Comparison of ENCODE assay signal across 1 cellular context in genomic region chr7:99918959-99919813, GRCh38.
TF ChIP-seq lines count a peak whose summit lies in the region.

Gene TRIM4, minus strand, starts transcription at chr7:99919530. Its CDS starts 129 bp downstream, at chr7:99919401.

TF ChIP-seq in GM12878, 131 proteins besides CTCF, POLR2A, EP300 and RAD21 (continued from another document and continues in another):
- TF ChIP-seq FOXM1 (IDR thresholded peaks at IDR 0.05; ENCODE audit: low read depth, low read length) (no peak), STAT3 (IDR thresholded peaks at IDR 0.05; ENCODE audit: low read depth, low read length) (no peak), ZSCAN29 (IDR thresholded peaks at IDR 0.05) (no peak), NR2C1 (IDR thresholded peaks at IDR 0.05) (peak; percentile 91), ZNF24 (IDR thresholded peaks at IDR 0.05) (no peak), KDM1A (IDR thresholded peaks at IDR 0.05; ENCODE audit: borderline replicate concordance) (no peak), POLR2AphosphoS5 (IDR thresholded peaks at IDR 0.05; ENCODE audit: low read length) (peak; percentile 93), ESRRA (IDR thresholded peaks at IDR 0.05; ENCODE audit: low read length) (0 out of 2 replicates have a peak, but pooled peaks have one; percentile 27), RUNX3 (IDR thresholded peaks at IDR 0.05; ENCODE audit: low read length) (no peak), BRCA1 (IDR thresholded peaks at IDR 0.05; ENCODE audit: low read depth, low read length) (0 out of 2 replicates have a peak, but pooled peaks have one; percentile 20), ASH2L (IDR thresholded peaks at IDR 0.05; ENCODE audit: borderline replicate concordance, low read depth) (no peak), STAT1 (conservative IDR thresholded peaks at IDR 0.05) (no peak), FOS (IDR thresholded peaks at IDR 0.05; ENCODE audit: borderline replicate concordance, extremely low read depth, insufficient read length) (no peak), BCL3 (IDR thresholded peaks at IDR 0.05; ENCODE audit: borderline replicate concordance, insufficient read depth, low read depth, low read length, poor library complexity, severe bottlenecking) (no peak), RAD51 (IDR thresholded peaks at IDR 0.05) (no peak), TAF1 (IDR thresholded peaks at IDR 0.05; ENCODE audit: borderline replicate concordance, low read depth, low read length) (peak; percentile 85), EED (IDR thresholded peaks at IDR 0.05; ENCODE audit: low read depth) (no peak), ATF3 (IDR thresholded peaks at IDR 0.05; ENCODE audit: borderline replicate concordance, extremely low read depth, low read depth, low read length) (no peak), MTA2 (IDR thresholded peaks at IDR 0.05; ENCODE audit: low read depth) (no peak), HDGF (IDR thresholded peaks at IDR 0.05) (no peak), KLF5 (IDR thresholded peaks at IDR 0.05; ENCODE audit: partially characterized antibody) (no peak), ZBED1 (IDR thresholded peaks at IDR 0.05; ENCODE audit: borderline replicate concordance) (no peak), CBX3 (IDR thresholded peaks at IDR 0.05; ENCODE audit: borderline replicate concordance, low read depth) (no peak), CEBPZ (IDR thresholded peaks at IDR 0.05; ENCODE audit: low read depth, low read length) (no peak), USF1 (IDR thresholded peaks at IDR 0.05; ENCODE audit: borderline replicate concordance, extremely low read length, insufficient read depth, low read depth, low read length) (no peak), SMAD1 (IDR thresholded peaks at IDR 0.05; ENCODE audit: low read depth, partially characterized antibody) (no peak), GABPA (IDR thresholded peaks at IDR 0.05; ENCODE audit: low read depth) (peak; percentile 92), PAX5 (IDR thresholded peaks at IDR 0.05; ENCODE audit: borderline replicate concordance, low read depth, low read length) (no peak), BHLHE40 (IDR thresholded peaks at IDR 0.05; ENCODE audit: borderline replicate concordance in 1 of 2, low read depth in 2 of 2, low read length in 1 of 2) (peak in 1 of 2 experiments; percentile 31; a peak in 1 of 4 replicates), BCLAF1 (IDR thresholded peaks at IDR 0.05) (no peak)
- TF ChIP-seq, protein P1, sequence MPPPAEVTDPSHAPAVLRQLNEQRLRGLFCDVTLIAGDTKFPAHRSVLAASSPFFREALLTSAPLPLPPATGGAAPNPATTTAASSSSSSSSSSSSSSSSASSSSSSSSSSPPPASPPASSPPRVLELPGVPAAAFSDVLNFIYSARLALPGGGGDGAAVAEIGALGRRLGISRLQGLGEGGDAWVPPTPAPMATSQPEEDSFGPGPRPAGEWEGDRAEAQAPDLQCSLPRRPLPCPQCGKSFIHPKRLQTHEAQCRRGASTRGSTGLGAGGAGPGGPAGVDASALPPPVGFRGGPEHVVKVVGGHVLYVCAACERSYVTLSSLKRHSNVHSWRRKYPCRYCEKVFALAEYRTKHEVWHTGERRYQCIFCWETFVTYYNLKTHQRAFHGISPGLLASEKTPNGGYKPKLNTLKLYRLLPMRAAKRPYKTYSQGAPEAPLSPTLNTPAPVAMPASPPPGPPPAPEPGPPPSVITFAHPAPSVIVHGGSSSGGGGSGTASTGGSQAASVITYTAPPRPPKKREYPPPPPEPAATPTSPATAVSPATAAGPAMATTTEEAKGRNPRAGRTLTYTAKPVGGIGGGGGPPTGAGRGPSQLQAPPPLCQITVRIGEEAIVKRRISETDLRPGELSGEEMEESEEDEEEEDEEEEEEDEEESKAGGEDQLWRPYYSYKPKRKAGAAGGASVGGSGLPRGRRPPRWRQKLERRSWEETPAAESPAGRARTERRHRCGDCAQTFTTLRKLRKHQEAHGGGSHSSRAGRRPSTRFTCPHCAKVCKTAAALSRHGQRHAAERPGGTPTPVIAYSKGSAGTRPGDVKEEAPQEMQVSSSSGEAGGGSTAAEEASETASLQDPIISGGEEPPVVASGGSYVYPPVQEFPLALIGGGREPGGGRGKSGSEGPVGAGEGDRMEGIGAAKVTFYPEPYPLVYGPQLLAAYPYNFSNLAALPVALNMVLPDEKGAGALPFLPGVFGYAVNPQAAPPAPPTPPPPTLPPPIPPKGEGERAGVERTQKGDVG (CRISPR knock-in tag; IDR thresholded peaks at IDR 0.05): no peak
- TF ChIP-seq, protein P2, sequence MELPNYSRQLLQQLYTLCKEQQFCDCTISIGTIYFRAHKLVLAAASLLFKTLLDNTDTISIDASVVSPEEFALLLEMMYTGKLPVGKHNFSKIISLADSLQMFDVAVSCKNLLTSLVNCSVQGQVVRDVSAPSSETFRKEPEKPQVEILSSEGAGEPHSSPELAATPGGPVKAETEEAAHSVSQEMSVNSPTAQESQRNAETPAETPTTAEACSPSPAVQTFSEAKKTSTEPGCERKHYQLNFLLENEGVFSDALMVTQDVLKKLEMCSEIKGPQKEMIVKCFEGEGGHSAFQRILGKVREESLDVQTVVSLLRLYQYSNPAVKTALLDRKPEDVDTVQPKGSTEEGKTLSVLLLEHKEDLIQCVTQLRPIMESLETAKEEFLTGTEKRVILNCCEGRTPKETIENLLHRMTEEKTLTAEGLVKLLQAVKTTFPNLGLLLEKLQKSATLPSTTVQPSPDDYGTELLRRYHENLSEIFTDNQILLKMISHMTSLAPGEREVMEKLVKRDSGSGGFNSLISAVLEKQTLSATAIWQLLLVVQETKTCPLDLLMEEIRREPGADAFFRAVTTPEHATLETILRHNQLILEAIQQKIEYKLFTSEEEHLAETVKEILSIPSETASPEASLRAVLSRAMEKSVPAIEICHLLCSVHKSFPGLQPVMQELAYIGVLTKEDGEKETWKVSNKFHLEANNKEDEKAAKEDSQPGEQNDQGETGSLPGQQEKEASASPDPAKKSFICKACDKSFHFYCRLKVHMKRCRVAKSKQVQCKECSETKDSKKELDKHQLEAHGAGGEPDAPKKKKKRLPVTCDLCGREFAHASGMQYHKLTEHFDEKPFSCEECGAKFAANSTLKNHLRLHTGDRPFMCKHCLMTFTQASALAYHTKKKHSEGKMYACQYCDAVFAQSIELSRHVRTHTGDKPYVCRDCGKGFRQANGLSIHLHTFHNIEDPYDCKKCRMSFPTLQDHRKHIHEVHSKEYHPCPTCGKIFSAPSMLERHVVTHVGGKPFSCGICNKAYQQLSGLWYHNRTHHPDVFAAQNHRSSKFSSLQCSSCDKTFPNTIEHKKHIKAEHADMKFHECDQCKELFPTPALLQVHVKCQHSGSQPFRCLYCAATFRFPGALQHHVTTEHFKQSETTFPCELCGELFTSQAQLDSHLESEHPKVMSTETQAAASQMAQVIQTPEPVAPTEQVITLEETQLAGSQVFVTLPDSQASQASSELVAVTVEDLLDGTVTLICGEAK (IDR thresholded peaks at IDR 0.05; ENCODE audit: borderline replicate concordance): peak; percentile 91
- TF ChIP-seq, protein P3, sequence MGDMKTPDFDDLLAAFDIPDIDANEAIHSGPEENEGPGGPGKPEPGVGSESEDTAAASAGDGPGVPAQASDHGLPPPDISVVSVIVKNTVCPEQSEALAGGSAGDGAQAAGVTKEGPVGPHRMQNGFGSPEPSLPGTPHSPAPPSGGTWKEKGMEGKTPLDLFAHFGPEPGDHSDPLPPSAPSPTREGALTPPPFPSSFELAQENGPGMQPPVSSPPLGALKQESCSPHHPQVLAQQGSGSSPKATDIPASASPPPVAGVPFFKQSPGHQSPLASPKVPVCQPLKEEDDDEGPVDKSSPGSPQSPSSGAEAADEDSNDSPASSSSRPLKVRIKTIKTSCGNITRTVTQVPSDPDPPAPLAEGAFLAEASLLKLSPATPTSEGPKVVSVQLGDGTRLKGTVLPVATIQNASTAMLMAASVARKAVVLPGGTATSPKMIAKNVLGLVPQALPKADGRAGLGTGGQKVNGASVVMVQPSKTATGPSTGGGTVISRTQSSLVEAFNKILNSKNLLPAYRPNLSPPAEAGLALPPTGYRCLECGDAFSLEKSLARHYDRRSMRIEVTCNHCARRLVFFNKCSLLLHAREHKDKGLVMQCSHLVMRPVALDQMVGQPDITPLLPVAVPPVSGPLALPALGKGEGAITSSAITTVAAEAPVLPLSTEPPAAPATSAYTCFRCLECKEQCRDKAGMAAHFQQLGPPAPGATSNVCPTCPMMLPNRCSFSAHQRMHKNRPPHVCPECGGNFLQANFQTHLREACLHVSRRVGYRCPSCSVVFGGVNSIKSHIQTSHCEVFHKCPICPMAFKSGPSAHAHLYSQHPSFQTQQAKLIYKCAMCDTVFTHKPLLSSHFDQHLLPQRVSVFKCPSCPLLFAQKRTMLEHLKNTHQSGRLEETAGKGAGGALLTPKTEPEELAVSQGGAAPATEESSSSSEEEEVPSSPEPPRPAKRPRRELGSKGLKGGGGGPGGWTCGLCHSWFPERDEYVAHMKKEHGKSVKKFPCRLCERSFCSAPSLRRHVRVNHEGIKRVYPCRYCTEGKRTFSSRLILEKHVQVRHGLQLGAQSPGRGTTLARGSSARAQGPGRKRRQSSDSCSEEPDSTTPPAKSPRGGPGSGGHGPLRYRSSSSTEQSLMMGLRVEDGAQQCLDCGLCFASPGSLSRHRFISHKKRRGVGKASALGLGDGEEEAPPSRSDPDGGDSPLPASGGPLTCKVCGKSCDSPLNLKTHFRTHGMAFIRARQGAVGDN (IDR thresholded peaks at IDR 0.05): peak; percentile 83
- TF ChIP-seq, protein P4, sequence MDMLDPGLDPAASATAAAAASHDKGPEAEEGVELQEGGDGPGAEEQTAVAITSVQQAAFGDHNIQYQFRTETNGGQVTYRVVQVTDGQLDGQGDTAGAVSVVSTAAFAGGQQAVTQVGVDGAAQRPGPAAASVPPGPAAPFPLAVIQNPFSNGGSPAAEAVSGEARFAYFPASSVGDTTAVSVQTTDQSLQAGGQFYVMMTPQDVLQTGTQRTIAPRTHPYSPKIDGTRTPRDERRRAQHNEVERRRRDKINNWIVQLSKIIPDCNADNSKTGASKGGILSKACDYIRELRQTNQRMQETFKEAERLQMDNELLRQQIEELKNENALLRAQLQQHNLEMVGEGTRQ (IDR thresholded peaks at IDR 0.05; ENCODE audit: borderline replicate concordance, low read depth, low read length): no peak
- TF ChIP-seq, protein P5, sequence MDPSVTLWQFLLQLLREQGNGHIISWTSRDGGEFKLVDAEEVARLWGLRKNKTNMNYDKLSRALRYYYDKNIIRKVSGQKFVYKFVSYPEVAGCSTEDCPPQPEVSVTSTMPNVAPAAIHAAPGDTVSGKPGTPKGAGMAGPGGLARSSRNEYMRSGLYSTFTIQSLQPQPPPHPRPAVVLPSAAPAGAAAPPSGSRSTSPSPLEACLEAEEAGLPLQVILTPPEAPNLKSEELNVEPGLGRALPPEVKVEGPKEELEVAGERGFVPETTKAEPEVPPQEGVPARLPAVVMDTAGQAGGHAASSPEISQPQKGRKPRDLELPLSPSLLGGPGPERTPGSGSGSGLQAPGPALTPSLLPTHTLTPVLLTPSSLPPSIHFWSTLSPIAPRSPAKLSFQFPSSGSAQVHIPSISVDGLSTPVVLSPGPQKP (IDR thresholded peaks at IDR 0.05; ENCODE audit: low read depth, low read length): 0 out of 2 replicates have a peak, but pooled peaks have one; percentile 77
